In the genomic region with DNA sequence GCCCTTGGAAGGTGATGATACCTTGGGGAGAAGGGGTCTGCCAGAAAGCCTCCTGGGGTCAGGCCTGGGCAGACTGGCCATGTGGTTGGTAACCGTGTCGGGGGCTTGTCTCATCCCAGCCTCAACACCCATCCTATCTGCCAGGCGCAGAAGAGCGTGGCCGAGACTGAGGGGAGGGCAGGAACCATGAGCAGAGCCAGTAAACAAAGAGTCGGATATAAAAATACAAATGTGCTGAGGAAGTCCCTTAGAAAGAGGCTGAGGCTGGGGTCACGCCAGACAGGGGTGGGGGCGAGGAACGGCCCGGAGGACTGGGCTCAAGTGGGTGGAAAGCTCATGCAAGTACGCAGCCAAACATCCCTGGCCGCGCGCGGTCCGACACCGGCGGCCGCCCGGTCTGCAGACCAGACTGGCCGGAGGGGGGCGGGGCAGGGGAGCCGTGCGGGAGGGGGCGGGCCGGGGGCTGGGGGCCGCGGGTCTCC, we compare ENCODE assay signal across 11 cellular contexts. TPM values are rescaled to one million over a fixed set of nuclear protein-coding genes. Genes with fewer than 3 reads are reported as not detected.
DNase-seq lines count a peak whose midpoint lies in the region; ATAC-seq, FAIRE-seq and TF ChIP-seq lines count a peak whose summit lies in the region.
"Had no signal": no experiment of that assay in that cellular context is flagged by ENCODE, and none has a peak within 500 bp of the region (broad histone marks: within the 10 kb centered on the region; RNA-seq: fewer than 3 reads in every experiment).

No MANE protein-coding gene starts in this region.

- peak overlapping the region; percentile 21 for H3K27ac Mint-ChIP-seq in stimulated activated naive CD8-positive, alpha-beta T cell treated with anti-CD3 and anti-CD28 coated beads, Interleukin-15, Interleukin-2, amounts not matched to agents 100 ng/mL and 50 ng/mL, for 24 hours
- no peak overlapping the region for H3K27ac Mint-ChIP-seq in activated T-helper 17 cell treated with anti-CD3 and anti-CD28 coated beads, Interleukin-2, amount 50 U/mL, for 72 hours
- H3K27ac Mint-ChIP-seq in naive thymus-derived CD4-positive, alpha-beta T cell: no peak overlapping the region

- no peak for TF ChIP-seq POLR2A in GM12891 (IDR thresholded peaks at IDR 0.05; ENCODE audit: low read depth, low read length)

- no peak overlapping the region for H3K27ac ChIP-seq in naive thymus-derived CD4-positive, alpha-beta T cell (ENCODE audit: low read depth, low read length)
- H3K27ac ChIP-seq: SJSA1 had no signal

- DNase-seq in stimulated activated naive CD8-positive, alpha-beta T cell treated with anti-CD3 and anti-CD28 coated beads, Interleukin-15, Interleukin-2, amounts not matched to agents 100 U/mL and 50 U/mL, for 24 hours: no peak
- no peak for DNase-seq in naive thymus-derived CD4-positive, alpha-beta T cell
- DNase-seq in cerebellum (ENCODE audit: low spot score) (no peak), GM12891 (ENCODE audit: insufficient read length, low spot score) (no peak), occipital lobe (lab: John Stamatoyannopoulos, UW) (no peak)
- DNase-seq: foreskin melanocyte had no signal

- H3K36me3 ChIP-seq in naive thymus-derived CD4-positive, alpha-beta T cell (ENCODE audit: control insufficient read depth in 2 of 3, insufficient read depth in 3 of 3, low read length in 3 of 3): no peaks in the 10 kb centered on the region
- H3K36me3 ChIP-seq: pancreas, SJSA1 had no signal

- POLR2A ChIA-PET in naive thymus-derived CD4-positive, alpha-beta T cell (lab: Charles Lee): no interaction called here

- peaks cover 28% of the 10 kb centered on the region for H3K4me1 Mint-ChIP-seq in stimulated activated naive CD8-positive, alpha-beta T cell treated with anti-CD3 and anti-CD28 coated beads, Interleukin-15, Interleukin-2, amounts not matched to agents 100 ng/mL and 50 ng/mL, for 24 hours (ENCODE audit: low read depth)
- H3K4me1 Mint-ChIP-seq in activated T-helper 17 cell treated with anti-CD3 and anti-CD28 coated beads, Interleukin-2, amount 50 U/mL, for 72 hours: peaks cover 20% of the 10 kb centered on the region
- peaks cover 19 to 27% (median 21%) of the 10 kb centered on the region in 7 donors for H3K4me1 Mint-ChIP-seq in naive thymus-derived CD4-positive, alpha-beta T cell

- no peaks in the 10 kb centered on the region for H3K9me3 ChIP-seq in naive thymus-derived CD4-positive, alpha-beta T cell (ENCODE audit: control insufficient read depth in 2 of 3, low read length in 3 of 3)
- H3K9me3 ChIP-seq: pancreas had no signal

- CTCF ChIA-PET in naive thymus-derived CD4-positive, alpha-beta T cell (lab: Charles Lee): no interaction called here

- no peak for FAIRE-seq in GM12891 (lab: Jason Lieb, UNC)
- FAIRE-seq: H54, pancreas had no signal

- H3K27me3 ChIP-seq in naive thymus-derived CD4-positive, alpha-beta T cell (ENCODE audit: control insufficient read depth in 2 of 2, insufficient read depth in 2 of 2, low read length in 2 of 2): peaks cover 0 to 10% of the 10 kb centered on the region in 2 donors
- H3K27me3 ChIP-seq: pancreas had no signal

- peaks cover 30% of the 10 kb centered on the region for H3K27me3 Mint-ChIP-seq in stimulated activated naive CD8-positive, alpha-beta T cell treated with anti-CD3 and anti-CD28 coated beads, Interleukin-15, Interleukin-2, amounts not matched to agents 100 ng/mL and 50 ng/mL, for 24 hours
- H3K27me3 Mint-ChIP-seq in activated T-helper 17 cell treated with anti-CD3 and anti-CD28 coated beads, Interleukin-2, amount 50 U/mL, for 72 hours: peaks cover 13% of the 10 kb centered on the region
- peaks cover 22 to 42% (median 24%) of the 10 kb centered on the region in 5 donors for H3K27me3 Mint-ChIP-seq in naive thymus-derived CD4-positive, alpha-beta T cell

- no peak for ATAC-seq in stimulated activated naive CD8-positive, alpha-beta T cell treated with anti-CD3 and anti-CD28 coated beads, Interleukin-15, Interleukin-2, amounts not matched to agents 100 U/mL and 50 U/mL, for 24 hours
- ATAC-seq in activated T-helper 17 cell treated with anti-CD3 and anti-CD28 coated beads, Interleukin-2, amount 50 U/mL, for 72 hours (replicated peaks): no peak
- no peak for ATAC-seq in naive thymus-derived CD4-positive, alpha-beta T cell

- no peaks in the 10 kb centered on the region for H3K9me3 Mint-ChIP-seq in stimulated activated naive CD8-positive, alpha-beta T cell treated with anti-CD3 and anti-CD28 coated beads, Interleukin-15, Interleukin-2, amounts not matched to agents 100 ng/mL and 50 ng/mL, for 24 hours
- H3K9me3 Mint-ChIP-seq in activated T-helper 17 cell treated with anti-CD3 and anti-CD28 coated beads, Interleukin-2, amount 50 U/mL, for 72 hours: no peaks in the 10 kb centered on the region
- H3K9me3 Mint-ChIP-seq in naive thymus-derived CD4-positive, alpha-beta T cell: peaks cover 0 to 4% (median 0%) of the 10 kb centered on the region in 11 donors

- intact Hi-C loops in naive thymus-derived CD4-positive, alpha-beta T cell (cut with micrococcal nuclease): loop anchor here in 1 of 2 donors (1.0 kb wide), 1 partner anchor 19 kb away; no protein-coding TSS in a partner anchor

- H3K4me1 ChIP-seq in naive thymus-derived CD4-positive, alpha-beta T cell (ENCODE audit: control insufficient read depth in 2 of 2, insufficient read depth in 2 of 2, low read length in 2 of 2): peaks cover 15 to 20% of the 10 kb centered on the region in 2 donors
- H3K4me1 ChIP-seq: pancreas had no signal

- H3K4me3 ChIP-seq in naive thymus-derived CD4-positive, alpha-beta T cell (ENCODE audit: low read length): no peak overlapping the region
- H3K4me3 ChIP-seq: SJSA1 had no signal

- H3K4me3 Mint-ChIP-seq in stimulated activated naive CD8-positive, alpha-beta T cell treated with anti-CD3 and anti-CD28 coated beads, Interleukin-15, Interleukin-2, amounts not matched to agents 100 ng/mL and 50 ng/mL, for 24 hours: no peak overlapping the region
- peak overlapping the region; percentile 54 for H3K4me3 Mint-ChIP-seq in activated T-helper 17 cell treated with anti-CD3 and anti-CD28 coated beads, Interleukin-2, amount 50 U/mL, for 72 hours
- H3K4me3 Mint-ChIP-seq in naive thymus-derived CD4-positive, alpha-beta T cell: peak overlapping the region; percentile 51 to 77 (median 64)

- H3K36me3 Mint-ChIP-seq in stimulated activated naive CD8-positive, alpha-beta T cell treated with anti-CD3 and anti-CD28 coated beads, Interleukin-15, Interleukin-2, amounts not matched to agents 100 ng/mL and 50 ng/mL, for 24 hours (ENCODE audit: low read depth): peaks cover 3% of the 10 kb centered on the region
- peaks cover 25% of the 10 kb centered on the region for H3K36me3 Mint-ChIP-seq in activated T-helper 17 cell treated with anti-CD3 and anti-CD28 coated beads, Interleukin-2, amount 50 U/mL, for 72 hours (ENCODE audit: low read depth)
- H3K36me3 Mint-ChIP-seq in naive thymus-derived CD4-positive, alpha-beta T cell: peaks cover 0 to 15% (median 5%) of the 10 kb centered on the region in 5 donors

TF ChIP-seq in GM12891, 5 proteins besides CTCF, POLR2A, EP300 and RAD21:
- TF ChIP-seq POLR2AphosphoS5 (IDR thresholded peaks at IDR 0.05; ENCODE audit: low read depth, low read length): no peak
- no peak for TF ChIP-seq POU2F2 (IDR thresholded peaks at IDR 0.05; ENCODE audit: low read depth, low read length)
- TF ChIP-seq PAX5 (IDR thresholded peaks at IDR 0.05; ENCODE audit: insufficient read depth, low read length, severe bottlenecking): no peak
- no peak for TF ChIP-seq TAF1 (IDR thresholded peaks at IDR 0.05; ENCODE audit: low read depth, low read length)
- no peak for TF ChIP-seq SPI1 (IDR thresholded peaks at IDR 0.05; ENCODE audit: low read depth, low read length)

RNA-seq across cellular contexts. Expression of gene CAMK2N2, which starts 1.9 kb away (rescaled TPM):
- total RNA-seq in activated T-helper 17 cell treated with anti-CD3 and anti-CD28 coated beads, Interleukin-2, amount 50 U/mL, for 72 hours: 1 to 10 TPM in 1 of 2 donors, under 1 TPM in 1; 0.64 to 1.2 TPM
- total RNA-seq in naive thymus-derived CD4-positive, alpha-beta T cell: not detected
- not detected for polyA plus RNA-seq in naive thymus-derived CD4-positive, alpha-beta T cell
- total RNA-seq in cerebellum (5.8 TPM), occipital lobe (3.4 TPM)
- not detected for polyA plus RNA-seq in GM12891 (2012; ENCODE audit: low read depth, missing spikeins)

RNA-seq across cellular contexts. Expression of gene EEF1AKMT4, which starts 10.0 kb away (rescaled TPM):
- total RNA-seq in activated T-helper 17 cell treated with anti-CD3 and anti-CD28 coated beads, Interleukin-2, amount 50 U/mL, for 72 hours: 10 to 100 TPM in 1 of 2 donors, 1 to 10 TPM in 1; 8.0 to 13.6 TPM
- total RNA-seq in naive thymus-derived CD4-positive, alpha-beta T cell: 1 to 10 TPM in 4 of 5 experiments, under 1 TPM in 1; 0.27 to 6.6 (median 2.2) TPM
- polyA plus RNA-seq in naive thymus-derived CD4-positive, alpha-beta T cell: 1 to 10 TPM; 2.4 to 4.4 TPM
- total RNA-seq in cerebellum: 0.91 TPM
- polyA plus RNA-seq in GM12891 (2012; ENCODE audit: low read depth, missing spikeins): 5.7 TPM
- 0.94 TPM for total RNA-seq in occipital lobe

RNA-seq across cellular contexts. Expression of gene ALG3, which starts 10.7 kb away (rescaled TPM):
- 10 to 100 TPM; 33.4 to 49.9 TPM for total RNA-seq in activated T-helper 17 cell treated with anti-CD3 and anti-CD28 coated beads, Interleukin-2, amount 50 U/mL, for 72 hours
- total RNA-seq in naive thymus-derived CD4-positive, alpha-beta T cell: 10 to 100 TPM; 19.4 to 51.0 (median 39.1) TPM
- polyA plus RNA-seq in naive thymus-derived CD4-positive, alpha-beta T cell: 10 to 100 TPM; 51.6 to 80.3 TPM
- total RNA-seq in cerebellum: 13.7 TPM
- polyA plus RNA-seq in GM12891 (2012; ENCODE audit: low read depth, missing spikeins): 29.7 TPM
- 10.6 TPM for total RNA-seq in occipital lobe

RNA-seq across cellular contexts. Expression of gene ECE2, which starts 16.4 kb away (rescaled TPM):
- total RNA-seq in activated T-helper 17 cell treated with anti-CD3 and anti-CD28 coated beads, Interleukin-2, amount 50 U/mL, for 72 hours: not detected
- total RNA-seq in naive thymus-derived CD4-positive, alpha-beta T cell: not detected
- polyA plus RNA-seq in naive thymus-derived CD4-positive, alpha-beta T cell: not detected
- 10.1 TPM for total RNA-seq in cerebellum
- polyA plus RNA-seq in GM12891 (2012; ENCODE audit: low read depth, missing spikeins): not detected
- 2.2 TPM for total RNA-seq in occipital lobe
- total RNA-seq: SJSA1 had no signal

RNA-seq across cellular contexts. Expression of gene VWA5B2, which starts 30.1 kb away (rescaled TPM):
- not detected for total RNA-seq in activated T-helper 17 cell treated with anti-CD3 and anti-CD28 coated beads, Interleukin-2, amount 50 U/mL, for 72 hours
- not detected for total RNA-seq in naive thymus-derived CD4-positive, alpha-beta T cell
- not detected for polyA plus RNA-seq in naive thymus-derived CD4-positive, alpha-beta T cell
- total RNA-seq in cerebellum (6.6 TPM), occipital lobe (0.31 TPM)
- polyA plus RNA-seq in GM12891 (2012; ENCODE audit: low read depth, missing spikeins): 0.08 TPM
- total RNA-seq: SJSA1 had no signal
